Comparison of ENCODE assay signal across 8 cellular contexts in genomic region chr21:31173881-31174555, GRCh38.
A peak's percentile ranks its signal among the peaks of the same experiment; 100 is the strongest.
DNase-seq lines count a peak whose midpoint lies in the region; ATAC-seq and TF ChIP-seq lines count a peak whose summit lies in the region.

No MANE protein-coding gene starts in this region.

- TF ChIP-seq CTCF in sigmoid colon (IDR thresholded peaks at IDR 0.05) (no peak), PC-3 (conservative IDR thresholded peaks at IDR 0.05; ENCODE audit: low read depth, low read length) (no peak)

- H3K27me3 Mint-ChIP-seq in CD8-positive, alpha-beta memory T cell, result no peaks in the 10 kb centered on the region
- no peaks in the 10 kb centered on the region for H3K27me3 Mint-ChIP-seq in activated CD4-positive, alpha-beta T cell treated with anti-CD3 and anti-CD28 coated beads, Interleukin-2, amount 10 ng/mL, durations not matched to agents 7 days and 5 days

- ATAC-seq in Right ventricle myocardium superior (ENCODE audit: poor library complexity) (peak; percentile 89), PC-3 (no peak)

- peak overlapping the region; percentile 26 for H3K4me3 ChIP-seq in CD8-positive, alpha-beta memory T cell (ENCODE audit: low read length)
- H3K4me3 ChIP-seq in sigmoid colon (no peak overlapping the region), PC-3 (ENCODE audit: low read length) (no peak overlapping the region)

- H3K9ac ChIP-seq in PC-3 (ENCODE audit: low read length), result no peak overlapping the region

- H3F3A ChIP-seq in PC-3 (ENCODE audit: low read length, unreplicated experiment), result no peaks in the 10 kb centered on the region

- peaks cover 14 to 70% (median 31%) of the 10 kb centered on the region in 3 donors for H3K4me1 Mint-ChIP-seq in CD8-positive, alpha-beta memory T cell
- H3K4me1 Mint-ChIP-seq in activated CD4-positive, alpha-beta T cell treated with anti-CD3 and anti-CD28 coated beads, Interleukin-2, amount 10 ng/mL, durations not matched to agents 7 days and 5 days, result peaks cover 78% of the 10 kb centered on the region

- H3K4me3 Mint-ChIP-seq in CD8-positive, alpha-beta memory T cell, result peak overlapping the region in 4 of 7 donors; percentile 35 to 67 (median 54)
- H3K4me3 Mint-ChIP-seq in activated CD4-positive, alpha-beta T cell treated with anti-CD3 and anti-CD28 coated beads, Interleukin-2, amount 10 ng/mL, durations not matched to agents 7 days and 5 days, result peak overlapping the region; percentile 11

- CTCF ChIA-PET in CD8-positive, alpha-beta memory T cell (lab: Charles Lee), result no interaction called here
- CTCF ChIA-PET in activated CD4-positive, alpha-beta T cell treated with anti-CD3 and anti-CD28 coated beads, Interleukin-2, amount 10 ng/mL, durations not matched to agents 7 days and 5 days (lab: Charles Lee), result interaction anchor here (0.8 to 2.1 kb wide), 5 partner anchors 8 to 1507 kb away, joined by 3 to 8 read pairs (median 4); no protein-coding TSS in a partner anchor
- CTCF ChIA-PET in PC-3 (lab: Charles Lee), result no interaction called here

- no peak for TF ChIP-seq POLR2A in sigmoid colon (IDR thresholded peaks at IDR 0.05)

- no TSS peak for BruUV-seq in PC-3 (replicated peaks; lab: Mats Ljungman, UMichigan)

- no peak overlapping the region for H3K27ac ChIP-seq in CD8-positive, alpha-beta memory T cell (ENCODE audit: low read depth, low read length)
- peak overlapping the region in 3 of 4 donors; percentile 19 to 42 (median 25) for H3K27ac ChIP-seq in sigmoid colon
- H3K27ac ChIP-seq in PC-3 (ENCODE audit: low read length), result no peak overlapping the region

- peak overlapping the region in 4 of 8 donors; percentile 36 to 83 (median 70) for H3K27ac Mint-ChIP-seq in CD8-positive, alpha-beta memory T cell
- peak overlapping the region; percentile 85 for H3K27ac Mint-ChIP-seq in activated CD4-positive, alpha-beta T cell treated with anti-CD3 and anti-CD28 coated beads, Interleukin-2, amount 10 ng/mL, durations not matched to agents 7 days and 5 days

- no peak for TF ChIP-seq EP300 in sigmoid colon (IDR thresholded peaks at IDR 0.05)

- intact Hi-C loops in Right ventricle myocardium superior (cut with DNase I) (no loop called here), sigmoid colon (cut with DNase I) (no loop called here), PC-3 (cut with micrococcal nuclease) (no loop called here)

- no peak overlapping the region for H3K4me2 ChIP-seq in PC-3 (ENCODE audit: low read length)

- peaks cover 47% of the 10 kb centered on the region for H3K4me1 ChIP-seq in CD8-positive, alpha-beta memory T cell (ENCODE audit: insufficient read depth, low read length)
- H3K4me1 ChIP-seq in sigmoid colon (peaks cover 0 to 6% (median 0%) of the 10 kb centered on the region in 4 donors), PC-3 (ENCODE audit: insufficient read depth, low read length) (no peaks in the 10 kb centered on the region)

- no peaks in the 10 kb centered on the region for H3K9me3 Mint-ChIP-seq in CD8-positive, alpha-beta memory T cell
- no peaks in the 10 kb centered on the region for H3K9me3 Mint-ChIP-seq in activated CD4-positive, alpha-beta T cell treated with anti-CD3 and anti-CD28 coated beads, Interleukin-2, amount 10 ng/mL, durations not matched to agents 7 days and 5 days

- H4K20me1 ChIP-seq in PC-3 (ENCODE audit: low read length), result no peaks in the 10 kb centered on the region

- no peaks in the 10 kb centered on the region for H3K9me2 ChIP-seq in PC-3 (replicated peaks; ENCODE audit: low read length)

- no peaks in the 10 kb centered on the region for H3K27me3 ChIP-seq in CD8-positive, alpha-beta memory T cell (ENCODE audit: insufficient read depth, low read length, poor library complexity, severe bottlenecking)
- H3K27me3 ChIP-seq in sigmoid colon (no peaks in the 10 kb centered on the region), PC-3 (ENCODE audit: low read length) (no peaks in the 10 kb centered on the region)

- WGBS in sigmoid colon, 2 donors, result 40 to 66% methylated on average over 25 of the region's 25 CpGs

- peaks cover 0 to 6% (median 0%) of the 10 kb centered on the region in 3 donors for H3K36me3 Mint-ChIP-seq in CD8-positive, alpha-beta memory T cell
- H3K36me3 Mint-ChIP-seq in activated CD4-positive, alpha-beta T cell treated with anti-CD3 and anti-CD28 coated beads, Interleukin-2, amount 10 ng/mL, durations not matched to agents 7 days and 5 days (ENCODE audit: low read depth), result peaks cover 47% of the 10 kb centered on the region

- no peaks in the 10 kb centered on the region for H3K79me2 ChIP-seq in PC-3 (ENCODE audit: low read length)

- no peaks in the 10 kb centered on the region for H3K9me3 ChIP-seq in CD8-positive, alpha-beta memory T cell (ENCODE audit: low read length)
- H3K9me3 ChIP-seq in sigmoid colon, result no peaks in the 10 kb centered on the region
- H3K9me3 ChIP-seq in PC-3 (ENCODE audit: low read length), result no peaks in the 10 kb centered on the region

- DNase-seq in CD8-positive, alpha-beta memory T cell, result no peak
- peak; percentile 28 for DNase-seq in activated CD4-positive, alpha-beta T cell treated with anti-CD3 and anti-CD28 coated beads, Interleukin-2, amount 10 ng/mL, durations not matched to agents 7 days and 5 days
- DNase-seq in Right ventricle myocardium superior, result peak; percentile 69
- no peak for DNase-seq in sigmoid colon
- DNase-seq in NCI-H748 treated with DMSO at 0.1 percent for 48 hours (lab: John Stamatoyannopoulos, UW), result no peak
- no peak for DNase-seq in KBM-7
- no peak for DNase-seq in PC-3
- no peak for DNase-seq in cortex of kidney (lab: John Stamatoyannopoulos, UW)

- no peaks in the 10 kb centered on the region for H3K36me3 ChIP-seq in CD8-positive, alpha-beta memory T cell (ENCODE audit: insufficient read depth, low read length)
- H3K36me3 ChIP-seq in sigmoid colon (no peaks in the 10 kb centered on the region), PC-3 (ENCODE audit: low read depth, low read length) (no peaks in the 10 kb centered on the region)

- POLR2A ChIA-PET in CD8-positive, alpha-beta memory T cell (lab: Charles Lee), result no interaction called here
- POLR2A ChIA-PET in activated CD4-positive, alpha-beta T cell treated with anti-CD3 and anti-CD28 coated beads, Interleukin-2, amount 10 ng/mL, durations not matched to agents 7 days and 5 days (lab: Charles Lee), result no interaction called here
- POLR2A ChIA-PET in PC-3 (lab: Charles Lee; ENCODE audit: unreplicated experiment), result no interaction called here

- H2AFZ ChIP-seq in PC-3 (ENCODE audit: low read length), result no peak overlapping the region

- in situ Hi-C loops in KBM-7 (cut with MboI; ENCODE audit: low pct_unique_long_range_greater_than_20kb, low sequenced_read_pairs), result no loop called here

Comparison
In these comparisons a context has a peak if more than half of its experiments do, and no peak if none do; other contexts are left out.
1. DNase-seq: peak in activated CD4-positive, alpha-beta T cell treated with anti-CD3 and anti-CD28 coated beads, Interleukin-2, amount 10 ng/mL, durations not matched to agents 7 days and 5 days (single experiment) and Right ventricle myocardium superior (single experiment); none in CD8-positive, alpha-beta memory T cell (0 of 5), sigmoid colon (single experiment), NCI-H748 treated with DMSO at 0.1 percent for 48 hours (single experiment), KBM-7 (single experiment), PC-3 (single experiment) and cortex of kidney (single experiment).
2. H3K27ac ChIP-seq: peak in sigmoid colon (3 of 4); none in CD8-positive, alpha-beta memory T cell (single experiment) and PC-3 (single experiment).